ENCODE assay signal across 10 cellular contexts in the genomic region with DNA sequence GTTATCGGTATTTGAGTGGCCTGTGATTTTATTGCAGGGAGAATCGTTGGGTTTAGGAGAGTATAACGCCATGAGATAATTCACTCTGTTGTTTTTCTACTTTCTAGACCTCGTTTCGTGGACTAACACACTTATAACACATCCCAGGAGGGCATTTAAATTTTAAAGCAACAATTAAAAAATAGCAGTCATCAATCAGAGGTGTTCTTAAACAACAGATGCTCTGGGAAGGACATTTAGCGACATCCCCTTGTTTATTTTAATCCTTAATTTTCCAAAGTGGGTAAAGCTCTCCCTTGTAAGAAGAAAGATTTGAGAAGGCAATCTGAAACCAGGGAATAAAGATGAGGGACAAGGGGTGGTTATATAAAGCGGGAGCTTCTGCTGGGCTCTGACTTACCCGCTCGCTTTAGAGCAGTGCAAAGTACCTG. TPM values are rescaled to one million over a fixed set of nuclear protein-coding genes. Genes with fewer than 3 reads are reported as not detected.
DNase-seq lines count a peak whose midpoint lies in the region; ATAC-seq and TF ChIP-seq lines count a peak whose summit lies in the region.
"Had no signal": no experiment of that assay in that cellular context is flagged by ENCODE, and none has a peak within 500 bp of the region (broad histone marks: within the 10 kb centered on the region; RNA-seq: fewer than 3 reads in every experiment).

No MANE protein-coding gene starts in this region.

- H3K27ac ChIP-seq in foreskin keratinocyte (peak overlapping the region; percentile 25), psoas muscle (peak overlapping the region; percentile 74)
- H3K27ac ChIP-seq: KMS-11 had no signal

- no peaks in the 10 kb centered on the region for H3K27me3 Mint-ChIP-seq in WTC11 (ENCODE audit: low read depth)

- peaks cover 67% of the 10 kb centered on the region for H3K4me1 Mint-ChIP-seq in WTC11

- H3K9me3 Mint-ChIP-seq in WTC11: no peaks in the 10 kb centered on the region

- intact Hi-C loops in psoas muscle (cut with DNase I) (loop anchor here (5.0 kb wide), 3 partner anchors 38 to 218 kb away; no protein-coding TSS in a partner anchor), sciatic nerve (cut with DNase I) (no loop called here)

- peak overlapping the region; percentile 92 for H3K27ac Mint-ChIP-seq in WTC11

- CTCF ChIA-PET in WTC11 (lab: Charles Lee): interaction anchor here (1.1 kb wide), 1 partner anchor 61 kb away, joined by 3 read pairs; no protein-coding TSS in a partner anchor

- in situ Hi-C loops in G401 (cut with HindIII; ENCODE audit: low sequenced_read_pairs): no loop called here

- H3K4me3 Mint-ChIP-seq in WTC11: peak overlapping the region; percentile 100

- H3K4me3 ChIP-seq in psoas muscle: peak overlapping the region; percentile 85

- no peak for ATAC-seq in WTC11
- no peak for ATAC-seq in foreskin keratinocyte
- peak in 1 of 4 donors; percentile 26 for ATAC-seq in psoas muscle
- no peak for ATAC-seq in sciatic nerve
- no peak for ATAC-seq in GM21526 (IDR thresholded peaks at IDR 0.05; ENCODE audit: low FRiP score, unreplicated experiment)

- POLR2A ChIA-PET in WTC11 (lab: Charles Lee): no interaction called here

- 31 to 59% (median 49%) methylated on average over 9 of the region's 9 CpGs for WGBS in psoas muscle, 3 donors

- H3K27me3 ChIP-seq in foreskin keratinocyte (no peaks in the 10 kb centered on the region), psoas muscle (ENCODE audit: insufficient read depth in 3 of 3, low read length in 2 of 3) (no peaks in the 10 kb centered on the region)

- DNase-seq in G401 (ENCODE audit: low spot score): peak; percentile 66
- no peak for DNase-seq in WTC11 (ENCODE audit: low spot score)
- DNase-seq in foreskin keratinocyte: peak in 1 of 2 donors; percentile 53
- DNase-seq in psoas muscle: no peak
- no peak for DNase-seq in NCI-H345 (lab: John Stamatoyannopoulos, UW)
- no peak for DNase-seq in sciatic nerve (ENCODE audit: low spot score)
- no peak for DNase-seq in NCI-H1092 treated with DMSO at 0.1 percent for 48 hours (lab: John Stamatoyannopoulos, UW)

- peaks cover 6% of the 10 kb centered on the region; the same call in 1 of the 2 replicates for H3K36me3 Mint-ChIP-seq in WTC11

- no peaks in the 10 kb centered on the region for H3K9me3 ChIP-seq in psoas muscle

- peaks cover 0 to 9% of the 10 kb centered on the region in 2 donors for H3K36me3 ChIP-seq in psoas muscle (ENCODE audit: insufficient read depth in 1 of 2, low read depth in 1 of 2)

- peaks cover 29% of the 10 kb centered on the region for H3K4me1 ChIP-seq in foreskin keratinocyte
- peaks cover 21% of the 10 kb centered on the region for H3K4me1 ChIP-seq in psoas muscle

- TF ChIP-seq CTCF in WTC11 (IDR thresholded peaks at IDR 0.05): no peak
- TF ChIP-seq CTCF in foreskin keratinocyte (conservative IDR thresholded peaks at IDR 0.05): no peak
- TF ChIP-seq CTCF in psoas muscle (IDR thresholded peaks at IDR 0.05): no peak

TF ChIP-seq in WTC11, 78 proteins besides CTCF, POLR2A, EP300 and RAD21 (continues in another document):
- TF ChIP-seq, protein P1, sequence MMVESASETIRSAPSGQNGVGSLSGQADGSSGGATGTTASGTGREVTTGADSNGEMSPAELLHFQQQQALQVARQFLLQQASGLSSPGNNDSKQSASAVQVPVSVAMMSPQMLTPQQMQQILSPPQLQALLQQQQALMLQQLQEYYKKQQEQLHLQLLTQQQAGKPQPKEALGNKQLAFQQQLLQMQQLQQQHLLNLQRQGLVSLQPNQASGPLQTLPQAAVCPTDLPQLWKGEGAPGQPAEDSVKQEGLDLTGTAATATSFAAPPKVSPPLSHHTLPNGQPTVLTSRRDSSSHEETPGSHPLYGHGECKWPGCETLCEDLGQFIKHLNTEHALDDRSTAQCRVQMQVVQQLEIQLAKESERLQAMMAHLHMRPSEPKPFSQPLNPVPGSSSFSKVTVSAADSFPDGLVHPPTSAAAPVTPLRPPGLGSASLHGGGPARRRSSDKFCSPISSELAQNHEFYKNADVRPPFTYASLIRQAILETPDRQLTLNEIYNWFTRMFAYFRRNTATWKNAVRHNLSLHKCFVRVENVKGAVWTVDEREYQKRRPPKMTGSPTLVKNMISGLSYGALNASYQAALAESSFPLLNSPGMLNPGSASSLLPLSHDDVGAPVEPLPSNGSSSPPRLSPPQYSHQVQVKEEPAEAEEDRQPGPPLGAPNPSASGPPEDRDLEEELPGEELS (CRISPR knock-in tag; IDR thresholded peaks at IDR 0.05): no peak
- no peak for TF ChIP-seq NFYB (CRISPR knock-in tag; conservative IDR thresholded peaks at IDR 0.05; ENCODE audit: low read depth)
- TF ChIP-seq, protein P2, sequence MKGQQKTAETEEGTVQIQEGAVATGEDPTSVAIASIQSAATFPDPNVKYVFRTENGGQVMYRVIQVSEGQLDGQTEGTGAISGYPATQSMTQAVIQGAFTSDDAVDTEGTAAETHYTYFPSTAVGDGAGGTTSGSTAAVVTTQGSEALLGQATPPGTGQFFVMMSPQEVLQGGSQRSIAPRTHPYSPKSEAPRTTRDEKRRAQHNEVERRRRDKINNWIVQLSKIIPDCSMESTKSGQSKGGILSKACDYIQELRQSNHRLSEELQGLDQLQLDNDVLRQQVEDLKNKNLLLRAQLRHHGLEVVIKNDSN (CRISPR knock-in tag; IDR thresholded peaks at IDR 0.05): no peak
- TF ChIP-seq, protein P3, sequence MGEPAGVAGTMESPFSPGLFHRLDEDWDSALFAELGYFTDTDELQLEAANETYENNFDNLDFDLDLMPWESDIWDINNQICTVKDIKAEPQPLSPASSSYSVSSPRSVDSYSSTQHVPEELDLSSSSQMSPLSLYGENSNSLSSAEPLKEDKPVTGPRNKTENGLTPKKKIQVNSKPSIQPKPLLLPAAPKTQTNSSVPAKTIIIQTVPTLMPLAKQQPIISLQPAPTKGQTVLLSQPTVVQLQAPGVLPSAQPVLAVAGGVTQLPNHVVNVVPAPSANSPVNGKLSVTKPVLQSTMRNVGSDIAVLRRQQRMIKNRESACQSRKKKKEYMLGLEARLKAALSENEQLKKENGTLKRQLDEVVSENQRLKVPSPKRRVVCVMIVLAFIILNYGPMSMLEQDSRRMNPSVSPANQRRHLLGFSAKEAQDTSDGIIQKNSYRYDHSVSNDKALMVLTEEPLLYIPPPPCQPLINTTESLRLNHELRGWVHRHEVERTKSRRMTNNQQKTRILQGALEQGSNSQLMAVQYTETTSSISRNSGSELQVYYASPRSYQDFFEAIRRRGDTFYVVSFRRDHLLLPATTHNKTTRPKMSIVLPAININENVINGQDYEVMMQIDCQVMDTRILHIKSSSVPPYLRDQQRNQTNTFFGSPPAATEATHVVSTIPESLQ (CRISPR knock-in tag; IDR thresholded peaks at IDR 0.05): no peak
- TF ChIP-seq, protein P4, sequence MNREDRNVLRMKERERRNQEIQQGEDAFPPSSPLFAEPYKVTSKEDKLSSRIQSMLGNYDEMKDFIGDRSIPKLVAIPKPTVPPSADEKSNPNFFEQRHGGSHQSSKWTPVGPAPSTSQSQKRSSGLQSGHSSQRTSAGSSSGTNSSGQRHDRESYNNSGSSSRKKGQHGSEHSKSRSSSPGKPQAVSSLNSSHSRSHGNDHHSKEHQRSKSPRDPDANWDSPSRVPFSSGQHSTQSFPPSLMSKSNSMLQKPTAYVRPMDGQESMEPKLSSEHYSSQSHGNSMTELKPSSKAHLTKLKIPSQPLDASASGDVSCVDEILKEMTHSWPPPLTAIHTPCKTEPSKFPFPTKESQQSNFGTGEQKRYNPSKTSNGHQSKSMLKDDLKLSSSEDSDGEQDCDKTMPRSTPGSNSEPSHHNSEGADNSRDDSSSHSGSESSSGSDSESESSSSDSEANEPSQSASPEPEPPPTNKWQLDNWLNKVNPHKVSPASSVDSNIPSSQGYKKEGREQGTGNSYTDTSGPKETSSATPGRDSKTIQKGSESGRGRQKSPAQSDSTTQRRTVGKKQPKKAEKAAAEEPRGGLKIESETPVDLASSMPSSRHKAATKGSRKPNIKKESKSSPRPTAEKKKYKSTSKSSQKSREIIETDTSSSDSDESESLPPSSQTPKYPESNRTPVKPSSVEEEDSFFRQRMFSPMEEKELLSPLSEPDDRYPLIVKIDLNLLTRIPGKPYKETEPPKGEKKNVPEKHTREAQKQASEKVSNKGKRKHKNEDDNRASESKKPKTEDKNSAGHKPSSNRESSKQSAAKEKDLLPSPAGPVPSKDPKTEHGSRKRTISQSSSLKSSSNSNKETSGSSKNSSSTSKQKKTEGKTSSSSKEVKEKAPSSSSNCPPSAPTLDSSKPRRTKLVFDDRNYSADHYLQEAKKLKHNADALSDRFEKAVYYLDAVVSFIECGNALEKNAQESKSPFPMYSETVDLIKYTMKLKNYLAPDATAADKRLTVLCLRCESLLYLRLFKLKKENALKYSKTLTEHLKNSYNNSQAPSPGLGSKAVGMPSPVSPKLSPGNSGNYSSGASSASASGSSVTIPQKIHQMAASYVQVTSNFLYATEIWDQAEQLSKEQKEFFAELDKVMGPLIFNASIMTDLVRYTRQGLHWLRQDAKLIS (CRISPR knock-in tag; IDR thresholded peaks at IDR 0.05; ENCODE audit: borderline replicate concordance): no peak
- TF ChIP-seq, protein P5, sequence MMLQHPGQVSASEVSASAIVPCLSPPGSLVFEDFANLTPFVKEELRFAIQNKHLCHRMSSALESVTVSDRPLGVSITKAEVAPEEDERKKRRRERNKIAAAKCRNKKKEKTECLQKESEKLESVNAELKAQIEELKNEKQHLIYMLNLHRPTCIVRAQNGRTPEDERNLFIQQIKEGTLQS (CRISPR knock-in tag; conservative IDR thresholded peaks at IDR 0.05): no peak

RNA-seq across cellular contexts. Expression of a gene that starts 4.9 kb away (rescaled TPM):
- not detected in 2 replicates for total RNA-seq in G401 (2014; rRNA removed; shearing (Covaris generic))
- total RNA-seq in WTC11 (2021) (97.7 to 102 TPM (median 102 TPM) in 3 replicates), foreskin keratinocyte (2.8 and 3.3 TPM in 2 replicates), psoas muscle (10 to 100 TPM; 59.3 to 69.9 (median 64.4) TPM), sciatic nerve (72.9 TPM)
- polyA plus RNA-seq in foreskin keratinocyte (1.1 and 1.3 TPM in 2 replicates), psoas muscle (10 to 100 TPM; 10.6 to 36.8 (median 24.5) TPM)
- total RNA-seq: activated CD8-positive, alpha-beta memory T cell treated with anti-CD3 and anti-CD28 coated beads for 36 hours had no signal

Comparison
In these comparisons a context has a peak if more than half of its experiments do, and no peak if none do; other contexts are left out.
1. RNA of a gene that starts 4.9 kb away (total RNA-seq): 97.7 to 102 TPM in WTC11, 72.9 TPM in sciatic nerve (single experiment) and 59.3 to 69.9 TPM in psoas muscle; 2.8 to 3.3 TPM in foreskin keratinocyte and not detected in G401; every median in the first group is over 10 times any median in the second.